Comparison of ENCODE assay signal across 15 cellular contexts in the genomic region with DNA sequence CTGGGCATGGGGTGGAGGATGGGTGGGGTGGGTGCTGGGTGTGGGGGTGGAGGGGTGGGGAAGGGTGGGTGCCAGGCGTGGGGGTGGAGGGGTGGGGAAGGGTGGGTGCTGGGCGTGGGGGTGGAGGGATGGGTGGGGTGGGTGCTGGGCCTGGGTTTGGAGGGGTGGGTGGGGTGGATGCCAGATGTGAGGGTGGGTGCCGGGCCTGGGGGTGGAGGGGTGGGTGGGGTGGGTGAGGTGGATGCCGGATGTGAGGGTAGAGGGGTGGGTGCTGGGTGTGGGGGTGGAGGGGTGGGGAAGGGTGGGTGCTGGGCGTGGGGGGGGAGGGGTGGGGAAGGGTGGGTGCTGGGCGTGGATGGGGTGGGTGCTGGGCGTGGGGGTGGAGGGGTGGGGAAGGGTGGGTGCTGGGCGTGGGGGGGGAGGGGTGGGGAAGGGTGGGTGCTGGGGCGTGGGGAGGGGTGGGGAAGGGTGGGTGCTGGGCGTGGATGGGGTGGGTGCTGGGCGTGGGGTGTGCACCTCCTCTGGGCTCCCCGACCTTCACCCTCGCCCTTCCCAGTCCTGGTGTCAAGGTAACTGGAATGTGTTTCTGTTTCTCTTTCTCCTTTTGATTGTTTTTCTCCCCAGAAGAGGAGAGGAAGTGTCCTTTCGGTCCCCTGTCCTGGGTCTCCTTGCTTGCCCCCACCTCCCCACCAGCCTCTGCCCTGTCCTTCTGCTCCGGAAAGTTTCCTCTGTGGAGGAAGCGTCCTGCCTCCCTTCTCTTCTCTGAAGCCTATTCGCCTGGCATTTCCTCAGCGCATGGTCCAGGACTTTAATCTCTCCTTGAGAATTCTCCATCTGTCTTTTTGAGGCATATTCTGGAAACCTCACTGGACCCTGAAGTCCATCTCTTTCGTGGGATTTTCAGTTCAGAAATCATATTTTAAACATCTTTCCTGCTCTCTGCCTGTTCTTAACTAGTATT. TPM values are rescaled to one million over a fixed set of nuclear protein-coding genes. Genes with fewer than 3 reads are reported as not detected.
A peak's percentile ranks its signal among the peaks of the same experiment; 100 is the strongest.
DNase-seq lines count a peak whose midpoint lies in the region; ATAC-seq, FAIRE-seq and TF ChIP-seq lines count a peak whose summit lies in the region.
"Had no signal": no experiment of that assay in that cellular context is flagged by ENCODE, and none has a peak within 500 bp of the region (broad histone marks: within the 10 kb centered on the region; RNA-seq: fewer than 3 reads in every experiment).

No MANE protein-coding gene starts in this region.

- SMC1A ChIA-PET in GM12878 (lab: Charles Lee; ENCODE audit: uncharacterized antibody, unreplicated experiment), result no interaction called here

- RAD21 ChIA-PET in GM12878 (lab: Charles Lee; ENCODE audit: unreplicated experiment), result no interaction called here

- H3K4me3 Mint-ChIP-seq in activated CD4-positive, alpha-beta T cell treated with anti-CD3 and anti-CD28 coated beads, Interleukin-2, amount 10 ng/mL, durations not matched to agents 7 days and 5 days, result peak overlapping the region; percentile 35
- H3K4me3 Mint-ChIP-seq in stimulated activated effector memory CD8-positive, alpha-beta T cell treated with anti-CD3 and anti-CD28 coated beads, Interleukin-12 subunit alpha, Interleukin-12 subunit beta, amount 100 ng/mL, for 72 hours, result peak overlapping the region; percentile 60

- peak; percentile 55 for DNase-seq in activated CD4-positive, alpha-beta T cell treated with anti-CD3 and anti-CD28 coated beads, Interleukin-2, amount 10 ng/mL, durations not matched to agents 7 days and 5 days
- DNase-seq in activated CD4-positive, alpha-beta T cell treated with anti-CD3 and anti-CD28 coated beads, Interleukin-2, amount 50 U/mL, for 48 hours, result no peak
- DNase-seq in NCI-H82 treated with DMSO at 0.1 percent for 48 hours (lab: John Stamatoyannopoulos, UW; ENCODE audit: unreplicated experiment) (peak; percentile 32), GM12878 (ENCODE audit: low read depth, low spot score) (no peak), HT-29 (ENCODE audit: low spot score) (no peak), HAP-1 (ENCODE audit: low spot score in 2 of 2) (no peak)
- no peak for DNase-seq in stimulated activated effector memory CD8-positive, alpha-beta T cell treated with anti-CD3 and anti-CD28 coated beads, Interleukin-12 subunit alpha, Interleukin-12 subunit beta, amount 100 ng/mL, for 72 hours (ENCODE audit: low spot score in 2 of 2)
- DNase-seq: activated CD4-positive, alpha-beta T cell treated with anti-CD3 and anti-CD28 coated beads, Interleukin-2, amount 50 U/mL, for 1 hour; DMS79 treated with DMSO at 0.1 percent for 48 hours; NCI-H1092 had no signal

- H2AFZ ChIP-seq in GM12878 (ENCODE audit: control insufficient read depth, low read depth, low read length), result no peak overlapping the region

- in situ Hi-C loops in GM12878 (cut with MboI) (no loop called here), HAP-1 (cut with MboI; ENCODE audit: low sequenced_read_pairs) (no loop called here)

- H3K36me3 Mint-ChIP-seq in activated CD4-positive, alpha-beta T cell treated with anti-CD3 and anti-CD28 coated beads, Interleukin-2, amount 10 ng/mL, durations not matched to agents 7 days and 5 days (ENCODE audit: low read depth), result peaks cover 39% of the 10 kb centered on the region
- peaks cover 6% of the 10 kb centered on the region for H3K36me3 Mint-ChIP-seq in stimulated activated effector memory CD8-positive, alpha-beta T cell treated with anti-CD3 and anti-CD28 coated beads, Interleukin-12 subunit alpha, Interleukin-12 subunit beta, amount 100 ng/mL, for 72 hours

- H3K27me3 ChIP-seq in GM12878 (replicated peaks in 1 of 2; ENCODE audit: control insufficient read depth in 2 of 2, insufficient read depth in 2 of 2, low read length in 1 of 2) (peaks cover 0 to 2% of the 10 kb centered on the region in 2 experiments; a peak in 1 of 4 replicates), HAP-1 (ENCODE audit: low read depth) (no peaks in the 10 kb centered on the region)

- no peak for FAIRE-seq in GM12878 (lab: Jason Lieb, UNC)
- FAIRE-seq: urothelium cell line had no signal

- peaks cover 80% of the 10 kb centered on the region for H3K4me1 Mint-ChIP-seq in activated CD4-positive, alpha-beta T cell treated with anti-CD3 and anti-CD28 coated beads, Interleukin-2, amount 10 ng/mL, durations not matched to agents 7 days and 5 days
- H3K4me1 Mint-ChIP-seq in stimulated activated effector memory CD8-positive, alpha-beta T cell treated with anti-CD3 and anti-CD28 coated beads, Interleukin-12 subunit alpha, Interleukin-12 subunit beta, amount 100 ng/mL, for 72 hours, result peaks cover 78% of the 10 kb centered on the region

- H3K4me1 ChIP-seq in GM12878 (ENCODE audit: control insufficient read depth, insufficient read depth, low read length) (peaks cover 4% of the 10 kb centered on the region), HAP-1 (no peaks in the 10 kb centered on the region)

- BruUV-seq in GM12878 (replicated peaks; lab: Mats Ljungman, UMichigan), result no TSS peak

- H3K9ac ChIP-seq in GM12878 (ENCODE audit: control insufficient read depth, insufficient read depth, low read length), result no peak overlapping the region

- H4K20me1 ChIP-seq in GM12878 (ENCODE audit: control insufficient read depth, insufficient read depth), result no peaks in the 10 kb centered on the region

- H3K4me2 ChIP-seq in GM12878 (ENCODE audit: control insufficient read depth, insufficient read depth), result no peak overlapping the region

- intact Hi-C loops in GM12878 (cut with micrococcal nuclease; ENCODE audit: unreplicated experiment), result no loop called here

- no peaks in the 10 kb centered on the region for H3K79me2 ChIP-seq in GM12878 (ENCODE audit: control insufficient read depth, insufficient read depth, low read length)

- TF ChIP-seq CTCF in GM12878 (IDR thresholded peaks at IDR 0.05 in 2 of 3, conservative IDR thresholded peaks at IDR 0.05 in 1 of 3; ENCODE audit: control insufficient read depth in 2 of 3, extremely low read depth in 1 of 3, insufficient read depth in 1 of 3, low read depth in 3 of 3, low read length in 3 of 3), result no peak

- H3K27me3 Mint-ChIP-seq in activated CD4-positive, alpha-beta T cell treated with anti-CD3 and anti-CD28 coated beads, Interleukin-2, amount 10 ng/mL, durations not matched to agents 7 days and 5 days, result peaks cover 18% of the 10 kb centered on the region

- POLR2A ChIA-PET in activated CD4-positive, alpha-beta T cell treated with anti-CD3 and anti-CD28 coated beads, Interleukin-2, amount 10 ng/mL, durations not matched to agents 7 days and 5 days (lab: Charles Lee), result no interaction called here
- POLR2A ChIA-PET in GM12878 (lab: Charles Lee), result no interaction called here

- H3K9me3 ChIP-seq in GM12878 (replicated peaks; ENCODE audit: control insufficient read depth, insufficient read depth, low read length) (peaks cover 4% of the 10 kb centered on the region; the same call in 1 of the 3 replicates), HAP-1 (no peaks in the 10 kb centered on the region)

- H3K27ac ChIP-seq in GM12878 (ENCODE audit: control insufficient read depth, insufficient read depth), result no peak overlapping the region

- no peak for TF ChIP-seq RAD21 in GM12878 (IDR thresholded peaks at IDR 0.05; ENCODE audit: insufficient read depth, low read depth, low read length)

- no peaks in the 10 kb centered on the region for H3K36me3 ChIP-seq in GM12878 (ENCODE audit: control insufficient read depth in 2 of 2, insufficient read depth in 2 of 2, low read length in 1 of 2)
- H3K36me3 ChIP-seq in HAP-1 (replicated peaks), result no peaks in the 10 kb centered on the region

- ATAC-seq in GM12878, result no peak
- no peak for ATAC-seq in stimulated activated effector memory CD8-positive, alpha-beta T cell treated with anti-CD3 and anti-CD28 coated beads, Interleukin-12 subunit alpha, Interleukin-12 subunit beta, amount 100 ng/mL, for 72 hours
- ATAC-seq in HG03280 (IDR thresholded peaks at IDR 0.05; ENCODE audit: unreplicated experiment), result no peak

- peaks cover 19% of the 10 kb centered on the region for H3K9me3 Mint-ChIP-seq in activated CD4-positive, alpha-beta T cell treated with anti-CD3 and anti-CD28 coated beads, Interleukin-2, amount 10 ng/mL, durations not matched to agents 7 days and 5 days
- H3K9me3 Mint-ChIP-seq in stimulated activated effector memory CD8-positive, alpha-beta T cell treated with anti-CD3 and anti-CD28 coated beads, Interleukin-12 subunit alpha, Interleukin-12 subunit beta, amount 100 ng/mL, for 72 hours, result peaks cover 5% of the 10 kb centered on the region

- H3K4me3 ChIP-seq in GM12878 (no peak overlapping the region), HAP-1 (no peak overlapping the region)
- H3K4me3 ChIP-seq: lung had no signal

- TF ChIP-seq EP300 in GM12878 (IDR thresholded peaks at IDR 0.05; ENCODE audit: borderline replicate concordance in 1 of 2, control insufficient read depth in 1 of 2, low read depth in 2 of 2, low read length in 2 of 2), result no peak

- 44% methylated on average over 8 of the region's 19 CpGs for WGBS in GM12878 (ENCODE audit: insufficient coverage, insufficient replicate concordance, low lambda C conversion rate, missing lambda C conversion rate)

- no peak for TF ChIP-seq POLR2A in GM12878 (IDR thresholded peaks at IDR 0.05; ENCODE audit: low read depth, low read length)

- peak overlapping the region; percentile 94 for H3K27ac Mint-ChIP-seq in activated CD4-positive, alpha-beta T cell treated with anti-CD3 and anti-CD28 coated beads, Interleukin-2, amount 10 ng/mL, durations not matched to agents 7 days and 5 days
- H3K27ac Mint-ChIP-seq in stimulated activated effector memory CD8-positive, alpha-beta T cell treated with anti-CD3 and anti-CD28 coated beads, Interleukin-12 subunit alpha, Interleukin-12 subunit beta, amount 100 ng/mL, for 72 hours, result peak overlapping the region; percentile 95

- CTCF ChIA-PET in activated CD4-positive, alpha-beta T cell treated with anti-CD3 and anti-CD28 coated beads, Interleukin-2, amount 10 ng/mL, durations not matched to agents 7 days and 5 days (lab: Charles Lee), result no interaction called here
- CTCF ChIA-PET in GM12878 (lab: Yijun Ruan, JAX), result no interaction called here

RNA-seq across cellular contexts. Expression of a gene that starts 22.9 kb away (rescaled TPM):
- not detected for total RNA-seq in activated CD4-positive, alpha-beta T cell treated with anti-CD3 and anti-CD28 coated beads, Interleukin-2, amount 10 ng/mL, durations not matched to agents 7 days and 5 days
- not detected in 2 replicates for total RNA-seq in GM12878 (2013; cell fraction: nucleolus; rRNA removed)
- not detected in 2 replicates for total RNA-seq in GM12878 (2014; rRNA removed)
- total RNA-seq in GM12878 (2014; rRNA removed; fragmentation: Illumina TruSeq; extraction: Trizol), result not detected in 2 replicates
- not detected in 2 replicates for total RNA-seq in GM12878 (2021)
- not detected for polyA plus RNA-seq in GM12878 (2011; ENCODE audit: low read depth)
- not detected in 2 replicates for polyA plus RNA-seq in GM12878 (2011; rRNA removed)
- not detected in 2 replicates for polyA plus RNA-seq in GM12878 (2011; cell fraction: cytosol; rRNA removed)
- polyA plus RNA-seq in GM12878 (2011; cell fraction: nucleus; rRNA removed), result not detected in 2 replicates
- not detected in 2 replicates for polyA plus RNA-seq in GM12878 (2012)
- polyA plus RNA-seq in GM12878 (2014; fragmentation: Illumina TruSeq; extraction: Trizol), result not detected in 2 replicates
- polyA plus RNA-seq in GM12878 (2014; fragmentation: Nextera tagmentation; extraction: Ambion mirVana), result not detected
- polyA plus RNA-seq in GM12878 (2014; rRNA removed), result not detected in 2 replicates
- polyA plus RNA-seq in GM12878 (2016; fragmentation: Nextera tagmentation; extraction: Ambion mirVana), result not detected
- polyA minus RNA-seq in GM12878 (2011; rRNA and poly(A)+ RNA removed), result not detected in 2 replicates
- polyA minus RNA-seq in GM12878 (2011; cell fraction: cytosol; rRNA and poly(A)+ RNA removed), result not detected in 2 replicates
- not detected in 2 replicates for polyA minus RNA-seq in GM12878 (2011; cell fraction: nucleus; rRNA and poly(A)+ RNA removed)
- total RNA-seq in HT-29 (2014; rRNA removed; shearing (Covaris generic)), result not detected in 2 replicates
- total RNA-seq: HT1080 had no signal
- polyA plus RNA-seq: AG04450 had no signal

RNA-seq across cellular contexts. Expression of a gene that starts 23.8 kb away (rescaled TPM):
- total RNA-seq in activated CD4-positive, alpha-beta T cell treated with anti-CD3 and anti-CD28 coated beads, Interleukin-2, amount 10 ng/mL, durations not matched to agents 7 days and 5 days, result 100 to 1,000 TPM; 114 to 115 TPM
- total RNA-seq in GM12878 (2013; cell fraction: nucleolus; rRNA removed), result 26.7 and 27.7 TPM in 2 replicates
- total RNA-seq in GM12878 (2014; rRNA removed), result 18.2 and 19.1 TPM in 2 replicates
- 14.6 and 16.6 TPM in 2 replicates for total RNA-seq in GM12878 (2014; rRNA removed; fragmentation: Illumina TruSeq; extraction: Trizol)
- 29.4 and 33.9 TPM in 2 replicates for total RNA-seq in GM12878 (2021)
- 6.4 TPM for polyA plus RNA-seq in GM12878 (2011; ENCODE audit: low read depth)
- polyA plus RNA-seq in GM12878 (2011; rRNA removed), result 10.5 and 15.0 TPM in 2 replicates
- polyA plus RNA-seq in GM12878 (2011; cell fraction: cytosol; rRNA removed), result 15.9 and 18.4 TPM in 2 replicates
- polyA plus RNA-seq in GM12878 (2011; cell fraction: nucleus; rRNA removed), result 30.3 and 33.9 TPM in 2 replicates
- 13.9 and 16.8 TPM in 2 replicates for polyA plus RNA-seq in GM12878 (2012)
- polyA plus RNA-seq in GM12878 (2014; fragmentation: Illumina TruSeq; extraction: Trizol), result 13.8 and 19.8 TPM in 2 replicates
- 1 to 10 TPM in 1 of 2 experiments, under 1 TPM in 1; 0.79 to 2.1 TPM for polyA plus RNA-seq in GM12878 (2014; fragmentation: Nextera tagmentation; extraction: Ambion mirVana)
- 28.5 and 29.0 TPM in 2 replicates for polyA plus RNA-seq in GM12878 (2014; rRNA removed)
- polyA plus RNA-seq in GM12878 (2016; fragmentation: Nextera tagmentation; extraction: Ambion mirVana), result 10 to 100 TPM; 16.5 to 18.6 TPM
- polyA minus RNA-seq in GM12878 (2011; rRNA and poly(A)+ RNA removed), result 11.9 and 19.9 TPM in 2 replicates
- polyA minus RNA-seq in GM12878 (2011; cell fraction: cytosol; rRNA and poly(A)+ RNA removed), result 7.7 and 7.9 TPM in 2 replicates
- polyA minus RNA-seq in GM12878 (2011; cell fraction: nucleus; rRNA and poly(A)+ RNA removed), result 7.3 and 11.3 TPM in 2 replicates
- 24.9 and 25.1 TPM in 2 replicates for total RNA-seq in HT-29 (2014; rRNA removed; shearing (Covaris generic))

Comparison
In these comparisons a context has a peak if more than half of its experiments do, and no peak if none do; other contexts are left out.
1. DNase-seq: peak in activated CD4-positive, alpha-beta T cell treated with anti-CD3 and anti-CD28 coated beads, Interleukin-2, amount 10 ng/mL, durations not matched to agents 7 days and 5 days (single experiment) and NCI-H82 treated with DMSO at 0.1 percent for 48 hours (single experiment); none in activated CD4-positive, alpha-beta T cell treated with anti-CD3 and anti-CD28 coated beads, Interleukin-2, amount 50 U/mL, for 48 hours (0 of 2), GM12878 (single experiment), stimulated activated effector memory CD8-positive, alpha-beta T cell treated with anti-CD3 and anti-CD28 coated beads, Interleukin-12 subunit alpha, Interleukin-12 subunit beta, amount 100 ng/mL, for 72 hours (0 of 2), HT-29 (single experiment) and HAP-1 (0 of 2).